27 cellular contexts compared by ENCODE assay signal in the genomic region with DNA sequence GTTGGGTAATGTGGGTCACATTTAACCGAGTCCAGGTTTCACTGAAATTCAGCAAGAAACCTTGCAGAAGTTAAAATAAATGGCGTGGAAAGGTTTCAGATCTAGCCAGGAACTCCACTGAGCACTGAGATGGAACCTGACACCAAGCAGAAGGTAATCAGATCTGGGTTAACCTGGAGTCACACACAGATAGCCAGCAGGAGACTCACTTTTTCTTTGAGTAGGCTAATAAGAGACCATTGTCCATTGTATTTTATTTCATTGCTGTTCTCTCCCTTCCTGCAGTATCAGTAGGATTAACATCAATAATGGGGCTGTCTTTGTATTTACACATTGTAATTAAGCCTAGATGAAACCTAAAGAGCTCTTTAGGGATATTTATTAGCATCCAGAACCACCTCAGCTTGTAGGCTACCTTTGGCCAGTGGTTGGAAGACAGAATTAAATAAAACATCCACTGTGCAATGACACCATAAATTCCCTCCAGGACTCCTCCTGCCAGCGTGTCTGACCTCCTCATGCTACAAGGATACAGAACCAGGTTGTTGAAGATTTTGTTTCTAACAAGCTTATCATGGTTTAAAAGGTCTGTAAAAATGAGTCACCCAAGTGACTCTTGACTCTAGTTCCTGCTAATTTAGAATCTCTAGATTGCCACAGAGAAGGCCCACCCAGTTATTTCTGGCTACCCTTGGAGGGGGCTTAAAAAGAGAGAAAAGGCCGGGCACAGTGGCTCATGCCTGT.
A peak's percentile ranks its signal among the peaks of the same experiment; 100 is the strongest.
DNase-seq lines count a peak whose midpoint lies in the region; ATAC-seq and TF ChIP-seq lines count a peak whose summit lies in the region.
"Had no signal": no experiment of that assay in that cellular context is flagged by ENCODE, and none has a peak within 500 bp of the region (broad histone marks: within the 10 kb centered on the region; RNA-seq: fewer than 3 reads in every experiment).

No MANE protein-coding gene starts in this region.

- intact Hi-C loops in thyroid gland (cut with DNase I): no loop called here

- H3K27me3 ChIP-seq in cardiac muscle cell: no peaks in the 10 kb centered on the region
- no peaks in the 10 kb centered on the region for H3K27me3 ChIP-seq in right atrium auricular region
- no peaks in the 10 kb centered on the region for H3K27me3 ChIP-seq in thyroid gland
- H3K27me3 ChIP-seq: BLaER1, SJSA1 had no signal

- no peaks in the 10 kb centered on the region for H3K36me3 ChIP-seq in cardiac muscle cell
- H3K36me3 ChIP-seq in right atrium auricular region: no peaks in the 10 kb centered on the region
- no peaks in the 10 kb centered on the region for H3K36me3 ChIP-seq in thyroid gland
- H3K36me3 ChIP-seq: BLaER1, SJSA1 had no signal

- 53 to 57% methylated on average over 4 of the region's 4 CpGs for whole genome bisulfite sequencing in thyroid gland, 2 donors

- no peak overlapping the region for H3K27ac Mint-ChIP-seq in WTC11
- H3K27ac Mint-ChIP-seq in activated T-helper 17 cell treated with anti-CD3 and anti-CD28 coated beads, Interleukin-2, amount 50 U/mL, for 72 hours: no peak overlapping the region
- H3K27ac Mint-ChIP-seq: CD4-positive, CD25-positive, alpha-beta regulatory T cell; H9; HFFc6 had no signal

- TF ChIP-seq POLR2A in thyroid gland (IDR thresholded peaks at IDR 0.05): no peak

- TF ChIP-seq CTCF in cardiac muscle cell (IDR thresholded peaks at IDR 0.05; ENCODE audit: low read depth, low read length) (no peak), right atrium auricular region (IDR thresholded peaks at IDR 0.05) (no peak), WTC11 (IDR thresholded peaks at IDR 0.05) (no peak), thyroid gland (IDR thresholded peaks at IDR 0.05) (no peak)

- no peak overlapping the region for H3K4me3 Mint-ChIP-seq in WTC11
- no peak overlapping the region for H3K4me3 Mint-ChIP-seq in activated T-helper 17 cell treated with anti-CD3 and anti-CD28 coated beads, Interleukin-2, amount 50 U/mL, for 72 hours
- H3K4me3 Mint-ChIP-seq: CD4-positive, CD25-positive, alpha-beta regulatory T cell; H9; HFFc6 had no signal

- no peaks in the 10 kb centered on the region for H3K27me3 Mint-ChIP-seq in WTC11 (ENCODE audit: low read depth)
- H3K27me3 Mint-ChIP-seq in activated T-helper 17 cell treated with anti-CD3 and anti-CD28 coated beads, Interleukin-2, amount 50 U/mL, for 72 hours: no peaks in the 10 kb centered on the region
- H3K27me3 Mint-ChIP-seq: CD4-positive, CD25-positive, alpha-beta regulatory T cell had no signal

- peaks cover 33% of the 10 kb centered on the region for H3K4me1 Mint-ChIP-seq in WTC11
- H3K4me1 Mint-ChIP-seq in activated T-helper 17 cell treated with anti-CD3 and anti-CD28 coated beads, Interleukin-2, amount 50 U/mL, for 72 hours: no peaks in the 10 kb centered on the region
- H3K4me1 Mint-ChIP-seq: CD4-positive, CD25-positive, alpha-beta regulatory T cell had no signal

- DNase-seq in cardiac muscle cell (ENCODE audit: low read depth in 1 of 2, low spot score in 1 of 2) (no peak), right atrium auricular region (ENCODE audit: low spot score) (no peak), WTC11 (ENCODE audit: low spot score) (no peak), left kidney (ENCODE audit: low read depth, low spot score) (peak; percentile 74), thyroid gland (no peak), AG20443 (ENCODE audit: low spot score) (no peak)
- DNase-seq: 8988T; ACHN; CD4-positive, CD25-positive, alpha-beta regulatory T cell; H9; HFFc6; Karpas-422; NCI-H1092; NCI-H1417 treated with DMSO at 0.1 percent for 48 hours; NCI-H187; NCI-H2171 treated with DMSO at 0.1 percent for 48 hours; NCI-H345; NCI-H510A treated with DMSO at 0.1 percent for 48 hours; NCI-H748 treated with DMSO at 0.1 percent for 48 hours; NK-92 treated with Interleukin-12 subunit alpha and Interleukin-12 subunit beta, amount 100 ng/mL, for 24 hours; PC-9 had no signal

- peaks cover 6% of the 10 kb centered on the region for H3K4me1 ChIP-seq in cardiac muscle cell (ENCODE audit: low read depth)
- H3K4me1 ChIP-seq in right atrium auricular region: no peaks in the 10 kb centered on the region
- peaks cover 21 to 29% of the 10 kb centered on the region in 2 donors for H3K4me1 ChIP-seq in thyroid gland
- H3K4me1 ChIP-seq: SJSA1 had no signal

- POLR2A ChIA-PET in WTC11 (lab: Charles Lee): no interaction called here

- no peak overlapping the region for H3K4me3 ChIP-seq in cardiac muscle cell
- H3K4me3 ChIP-seq in right atrium auricular region: no peak overlapping the region
- no peak overlapping the region for H3K4me3 ChIP-seq in thyroid gland (replicated peaks in 1 of 3)
- H3K4me3 ChIP-seq: BLaER1, PC-9, SJSA1 had no signal

- ATAC-seq in WTC11: peak; percentile 88
- ATAC-seq in activated T-helper 17 cell treated with anti-CD3 and anti-CD28 coated beads, Interleukin-2, amount 50 U/mL, for 72 hours (replicated peaks): no peak
- ATAC-seq in HG02642 (IDR thresholded peaks at IDR 0.05; ENCODE audit: poor library complexity, unreplicated experiment): no peak
- ATAC-seq: Right ventricle myocardium inferior had no signal

- H3K9me3 Mint-ChIP-seq in WTC11: peaks cover 11% of the 10 kb centered on the region
- H3K9me3 Mint-ChIP-seq in activated T-helper 17 cell treated with anti-CD3 and anti-CD28 coated beads, Interleukin-2, amount 50 U/mL, for 72 hours: peaks cover 3% of the 10 kb centered on the region

- CTCF ChIA-PET in WTC11 (lab: Charles Lee): interaction anchor here (0.7 to 0.9 kb wide), 2 partner anchors 156 to 251 kb away, joined by 3 read pairs; no protein-coding TSS in a partner anchor

- peak overlapping the region; percentile 76 for H3K27ac ChIP-seq in cardiac muscle cell
- no peak overlapping the region for H3K27ac ChIP-seq in right atrium auricular region
- H3K27ac ChIP-seq in thyroid gland: peak overlapping the region; percentile 1 to 76 (median 34)
- H3K27ac ChIP-seq: BLaER1, HL-60, PC-9, SJSA1 had no signal

- H3K9me3 ChIP-seq in cardiac muscle cell (ENCODE audit: low read depth) (no peaks in the 10 kb centered on the region), right atrium auricular region (peaks cover 0 to 11% of the 10 kb centered on the region in 2 donors), thyroid gland (no peaks in the 10 kb centered on the region)
- H3K9me3 ChIP-seq: BLaER1 had no signal

- H3K36me3 Mint-ChIP-seq in WTC11: peaks cover 8% of the 10 kb centered on the region; the same call in 1 of the 2 replicates
- H3K36me3 Mint-ChIP-seq in activated T-helper 17 cell treated with anti-CD3 and anti-CD28 coated beads, Interleukin-2, amount 50 U/mL, for 72 hours (ENCODE audit: low read depth): no peaks in the 10 kb centered on the region
- H3K36me3 Mint-ChIP-seq: CD4-positive, CD25-positive, alpha-beta regulatory T cell had no signal

TF ChIP-seq in WTC11, 78 proteins besides CTCF, POLR2A, EP300 and RAD21:
- TF ChIP-seq, protein P1, sequence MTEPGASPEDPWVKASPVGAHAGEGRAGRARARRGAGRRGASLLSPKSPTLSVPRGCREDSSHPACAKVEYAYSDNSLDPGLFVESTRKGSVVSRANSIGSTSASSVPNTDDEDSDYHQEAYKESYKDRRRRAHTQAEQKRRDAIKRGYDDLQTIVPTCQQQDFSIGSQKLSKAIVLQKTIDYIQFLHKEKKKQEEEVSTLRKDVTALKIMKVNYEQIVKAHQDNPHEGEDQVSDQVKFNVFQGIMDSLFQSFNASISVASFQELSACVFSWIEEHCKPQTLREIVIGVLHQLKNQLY (CRISPR knock-in tag; IDR thresholded peaks at IDR 0.05): no peak
- TF ChIP-seq EMX1 (CRISPR knock-in tag; IDR thresholded peaks at IDR 0.05): no peak
- no peak for TF ChIP-seq ZNF671 (CRISPR knock-in tag; IDR thresholded peaks at IDR 0.05)
- TF ChIP-seq TEAD4 (CRISPR knock-in tag; IDR thresholded peaks at IDR 0.05): no peak
- TF ChIP-seq JAZF1 (CRISPR knock-in tag; IDR thresholded peaks at IDR 0.05): no peak

Comparison
In these comparisons a context has a peak if more than half of its experiments do, and no peak if none do; other contexts are left out.
1. H3K27ac ChIP-seq: peak in cardiac muscle cell (single experiment) and thyroid gland (3 of 3); none in right atrium auricular region (0 of 2).